31 cellular contexts compared by ENCODE assay signal in the genomic region with DNA sequence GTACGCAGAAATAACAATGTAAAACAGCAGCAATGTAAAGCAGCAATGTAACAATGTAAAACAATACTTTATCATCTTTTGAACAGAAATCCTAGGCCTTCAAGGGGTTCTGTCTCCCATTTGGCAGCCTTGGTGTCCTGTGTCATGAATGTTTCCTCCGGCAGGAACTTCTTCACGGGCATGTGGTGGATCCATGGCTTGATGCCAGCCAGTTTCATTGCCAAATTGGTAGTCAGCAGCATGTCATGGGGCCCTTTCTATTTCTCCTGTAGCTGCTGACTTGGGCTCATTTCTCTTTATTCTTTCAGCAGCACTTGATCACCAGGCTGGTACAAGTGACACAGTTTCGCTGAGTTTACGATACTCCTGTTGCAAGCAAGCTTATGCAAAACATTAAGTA.
DNase-seq lines count a peak whose midpoint lies in the region; ATAC-seq and TF ChIP-seq lines count a peak whose summit lies in the region.
"Had no signal": no experiment of that assay in that cellular context is flagged by ENCODE, and none has a peak within 500 bp of the region (broad histone marks: within the 10 kb centered on the region; RNA-seq: fewer than 3 reads in every experiment).

No MANE protein-coding gene starts in this region.

- H3K9ac ChIP-seq in mammary epithelial cell (ENCODE audit: insufficient read depth, low read length): no peak overlapping the region
- H3K9ac ChIP-seq: neural progenitor cell, parathyroid adenoma had no signal

- H3K4me3 ChIP-seq in mammary epithelial cell (replicated peaks in 1 of 3; ENCODE audit: insufficient read depth in 1 of 3, low read depth in 2 of 3, low read length in 3 of 3): no peak overlapping the region
- no peak overlapping the region for H3K4me3 ChIP-seq in epithelial cell of esophagus (ENCODE audit: low read length)
- no peak overlapping the region for H3K4me3 ChIP-seq in testis
- H3K4me3 ChIP-seq: ascending aorta, cardiac muscle cell, neural progenitor cell, right lobe of liver, SK-N-MC, suprapubic skin had no signal

- H3K4me1 Mint-ChIP-seq in MCF 10A (ENCODE audit: insufficient read depth, unreplicated experiment): peaks cover 5% of the 10 kb centered on the region
- H3K4me1 Mint-ChIP-seq: neural progenitor cell; stimulated activated naive B cell treated with anti-CD40 and anti-IgM and Interleukin-4, amounts not matched to agents 10 μg/mL and 1 μg/mL and 100 μg/mL, for 72 hours had no signal

- no peak overlapping the region for H3K4me3 Mint-ChIP-seq in MCF 10A (ENCODE audit: unreplicated experiment)
- H3K4me3 Mint-ChIP-seq: activated CD8-positive, alpha-beta T cell treated with anti-CD3 and anti-CD28 coated beads for 36 hours; activated naive CD8-positive, alpha-beta T cell; effector memory CD8-positive, alpha-beta T cell; neural progenitor cell; stimulated activated naive B cell treated with anti-CD40 and anti-IgM and Interleukin-4, amounts not matched to agents 10 μg/mL and 1 μg/mL and 100 μg/mL, for 72 hours; T-helper 1 cell treated with Interleukin-12 subunit alpha and Interleukin-12 subunit beta and Interleukin-4 antibody, amounts not matched to agents 30 μg/mL and 1 μg/mL, for 36 hours had no signal

- no peaks in the 10 kb centered on the region for H3K4me1 ChIP-seq in mammary epithelial cell (ENCODE audit: insufficient read depth, low read length)
- no peaks in the 10 kb centered on the region for H3K4me1 ChIP-seq in testis
- H3K4me1 ChIP-seq: ascending aorta, foreskin keratinocyte, parathyroid adenoma, right lobe of liver, suprapubic skin had no signal

- no peak for ATAC-seq in GM18517 (IDR thresholded peaks at IDR 0.05; ENCODE audit: unreplicated experiment)
- ATAC-seq: activated CD8-positive, alpha-beta T cell treated with anti-CD3 and anti-CD28 coated beads for 36 hours; effector memory CD8-positive, alpha-beta T cell; foreskin keratinocyte; left cardiac atrium; right lobe of liver; stimulated activated naive B cell treated with anti-CD40 and anti-IgM and Interleukin-4, amounts not matched to agents 10 μg/mL and 1 μg/mL and 100 μg/mL, for 72 hours had no signal

- TF ChIP-seq CTCF in MCF 10A (IDR thresholded peaks at IDR 0.05; ENCODE audit: unreplicated experiment): no peak
- TF ChIP-seq CTCF in mammary epithelial cell (conservative IDR thresholded peaks at IDR 0.05 in 1 of 2, IDR thresholded peaks at IDR 0.05 in 1 of 2; ENCODE audit: extremely low read depth in 1 of 2, insufficient read depth in 1 of 2, low read depth in 1 of 2, low read length in 2 of 2): no peak
- TF ChIP-seq CTCF in epithelial cell of esophagus (IDR thresholded peaks at IDR 0.05; ENCODE audit: insufficient read depth, low read depth, low read length, missing control alignments): no peak
- no peak for TF ChIP-seq CTCF in testis (IDR thresholded peaks at IDR 0.05)

- 33% methylated on average over 5 of the region's 5 CpGs for WGBS in mammary epithelial cell (ENCODE audit: low coverage, missing lambda C conversion rate)
- WGBS in testis, 2 donors: 66 to 79% methylated on average over 5 of the region's 5 CpGs

- no peaks in the 10 kb centered on the region for H3K27me3 Mint-ChIP-seq in MCF 10A (ENCODE audit: insufficient read depth, unreplicated experiment)
- H3K27me3 Mint-ChIP-seq: activated CD8-positive, alpha-beta T cell treated with anti-CD3 and anti-CD28 coated beads for 36 hours; activated naive CD8-positive, alpha-beta T cell; effector memory CD8-positive, alpha-beta T cell; stimulated activated naive B cell treated with anti-CD40 and anti-IgM and Interleukin-4, amounts not matched to agents 10 μg/mL and 1 μg/mL and 100 μg/mL, for 72 hours had no signal

- BruUV-seq in MCF 10A (replicated peaks; lab: Mats Ljungman, UMichigan): no TSS peak
- BruUV-seq in mammary epithelial cell (replicated peaks; lab: Mats Ljungman, UMichigan): no TSS peak

- dilution Hi-C loops in mammary epithelial cell (cut with HindIII; ENCODE audit: low sequenced_read_pairs): no loop called here

- H3K27ac ChIP-seq in mammary epithelial cell (ENCODE audit: insufficient read depth, low read depth, low read length) (no peak overlapping the region), testis (no peak overlapping the region)
- H3K27ac ChIP-seq: ascending aorta, cardiac muscle cell, foreskin keratinocyte, neural progenitor cell, parathyroid adenoma, right lobe of liver, SK-N-MC, suprapubic skin had no signal

- H3K27ac Mint-ChIP-seq in MCF 10A (ENCODE audit: low read depth, unreplicated experiment): no peak overlapping the region
- H3K27ac Mint-ChIP-seq: activated CD8-positive, alpha-beta T cell treated with anti-CD3 and anti-CD28 coated beads for 36 hours; activated naive CD8-positive, alpha-beta T cell; effector memory CD8-positive, alpha-beta T cell; neural progenitor cell; stimulated activated naive B cell treated with anti-CD40 and anti-IgM and Interleukin-4, amounts not matched to agents 10 μg/mL and 1 μg/mL and 100 μg/mL, for 72 hours; T-helper 1 cell treated with Interleukin-12 subunit alpha and Interleukin-12 subunit beta and Interleukin-4 antibody, amounts not matched to agents 30 μg/mL and 1 μg/mL, for 36 hours had no signal

- H3K36me3 Mint-ChIP-seq in MCF 10A (ENCODE audit: insufficient read depth, unreplicated experiment): no peaks in the 10 kb centered on the region
- H3K36me3 Mint-ChIP-seq: activated naive CD8-positive, alpha-beta T cell; neural progenitor cell; stimulated activated naive B cell treated with anti-CD40 and anti-IgM and Interleukin-4, amounts not matched to agents 10 μg/mL and 1 μg/mL and 100 μg/mL, for 72 hours had no signal

- no peak overlapping the region for H2AFZ ChIP-seq in mammary epithelial cell (ENCODE audit: low read depth, low read length)
- H2AFZ ChIP-seq: neural progenitor cell, parathyroid adenoma had no signal

- no peak for TF ChIP-seq POLR2A in testis (IDR thresholded peaks at IDR 0.05)

- H3K79me2 ChIP-seq in mammary epithelial cell (ENCODE audit: insufficient read depth, low read length): no peaks in the 10 kb centered on the region
- H3K79me2 ChIP-seq: parathyroid adenoma had no signal

- no peaks in the 10 kb centered on the region for H4K20me1 ChIP-seq in mammary epithelial cell (ENCODE audit: insufficient read depth, low read length)

- H3K9me3 ChIP-seq in mammary epithelial cell (replicated peaks; ENCODE audit: insufficient read depth, low read length) (no peaks in the 10 kb centered on the region), testis (no peaks in the 10 kb centered on the region)
- H3K9me3 ChIP-seq: ascending aorta, right lobe of liver, suprapubic skin had no signal

- CTCF ChIA-PET in MCF 10A (lab: Yijun Ruan, JAX): no interaction called here
- CTCF ChIA-PET in mammary epithelial cell (lab: Charles Lee; ENCODE audit: low non-redundant PET): no interaction called here

- POLR2A ChIA-PET in MCF 10A (lab: Yijun Ruan, JAX): interaction anchor here (0.6 kb wide), 1 partner anchor 87 kb away, joined by 3 read pairs; no protein-coding TSS in a partner anchor

- in situ Hi-C loops in mammary epithelial cell (cut with MboI; ENCODE audit: low sequenced_read_pairs in 2 of 2): no loop called here

- no peaks in the 10 kb centered on the region for H3K9me3 Mint-ChIP-seq in MCF 10A (ENCODE audit: unreplicated experiment)
- H3K9me3 Mint-ChIP-seq: effector memory CD8-positive, alpha-beta T cell; neural progenitor cell; stimulated activated naive B cell treated with anti-CD40 and anti-IgM and Interleukin-4, amounts not matched to agents 10 μg/mL and 1 μg/mL and 100 μg/mL, for 72 hours; T-helper 1 cell treated with Interleukin-12 subunit alpha and Interleukin-12 subunit beta and Interleukin-4 antibody, amounts not matched to agents 30 μg/mL and 1 μg/mL, for 36 hours had no signal

- intact Hi-C loops in MCF 10A (cut with micrococcal nuclease): no loop called here
- intact Hi-C loops in mammary epithelial cell (cut with micrococcal nuclease): no loop called here
- intact Hi-C loops in testis (cut with DNase I; ENCODE audit: low total_unique reads): no loop called here

- H3K27me3 ChIP-seq in mammary epithelial cell (ENCODE audit: insufficient read depth, low read length) (peaks cover 2% of the 10 kb centered on the region), testis (no peaks in the 10 kb centered on the region)
- H3K27me3 ChIP-seq: ascending aorta, cardiac muscle cell, foreskin keratinocyte, neural progenitor cell, right lobe of liver, suprapubic skin had no signal

- H3K36me3 ChIP-seq in mammary epithelial cell (ENCODE audit: insufficient read depth, low read length) (no peaks in the 10 kb centered on the region), testis (ENCODE audit: low read depth, missing control alignments) (no peaks in the 10 kb centered on the region)
- H3K36me3 ChIP-seq: ascending aorta, cardiac muscle cell, neural progenitor cell, right lobe of liver, suprapubic skin had no signal

- peak; percentile 72 for DNase-seq in MCF 10A (ENCODE audit: unreplicated experiment)
- no peak for DNase-seq in mammary epithelial cell
- DNase-seq in NCI-H446 treated with DMSO at 0.1 percent for 48 hours (lab: John Stamatoyannopoulos, UW): peak; percentile 83
- DNase-seq in epithelial cell of esophagus (ENCODE audit: low read depth): peak; percentile 22
- peak; percentile 15 for DNase-seq in testis
- no peak for DNase-seq in NCI-H146 (lab: John Stamatoyannopoulos, UW)
- no peak for DNase-seq in DMS53 (lab: John Stamatoyannopoulos, UW)
- DNase-seq: ACHN; activated CD4-positive, alpha-beta T cell treated with anti-CD3 and anti-CD28 coated beads for 1 hour; activated CD8-positive, alpha-beta T cell treated with anti-CD3 and anti-CD28 coated beads for 36 hours; cortex of kidney; effector memory CD8-positive, alpha-beta T cell; GOT3; IMR-90; left cardiac atrium; NCI-H1417 treated with DMSO at 0.1 percent for 48 hours; NCI-H2107; NCI-H526; right lobe of liver; stimulated activated CD4-positive, alpha-beta T cell treated with anti-CD3 and anti-CD28 coated beads, Interleukin-4, amount 100 ng/mL, for 4 hours; stimulated activated naive B cell treated with anti-CD40 and anti-IgM and Interleukin-4, amounts not matched to agents 10 μg/mL and 1 μg/mL and 100 μg/mL, for 72 hours had no signal

- no peak overlapping the region for H3K4me2 ChIP-seq in mammary epithelial cell (ENCODE audit: insufficient read depth, low read depth, low read length)
- H3K4me2 ChIP-seq: neural progenitor cell had no signal

Comparison
In these comparisons a context has a peak if more than half of its experiments do, and no peak if none do; other contexts are left out.
1. DNase-seq: peak in MCF 10A (single experiment), NCI-H446 treated with DMSO at 0.1 percent for 48 hours (single experiment), epithelial cell of esophagus (single experiment) and testis (single experiment); none in mammary epithelial cell (single experiment), NCI-H146 (single experiment) and DMS53 (single experiment).